ENCODE assay signal across 8 cellular contexts in genomic region chr17:41691031-41691777, GRCh38. TPM values are rescaled to one million over a fixed set of nuclear protein-coding genes. Genes with fewer than 3 reads are reported as not detected.
DNase-seq lines count a peak whose midpoint lies in the region; ATAC-seq and TF ChIP-seq lines count a peak whose summit lies in the region.

No MANE protein-coding gene starts in this region.

- TF ChIP-seq CTCF in fibroblast of pulmonary artery (IDR thresholded peaks at IDR 0.05; ENCODE audit: low read length, missing control alignments) = no peak
- TF ChIP-seq CTCF in suprapubic skin (IDR thresholded peaks at IDR 0.05) = no peak

- no peak for DNase-seq in activated naive CD4-positive, alpha-beta T cell treated with Interleukin-2 at 50 U/mL for 16 hours
- no peak for DNase-seq in activated T-cell treated with anti-CD3 and anti-CD28 coated beads, Interleukin-2, amount 50 U/mL, for 4 hours
- DNase-seq in fibroblast of pulmonary artery (ENCODE audit: low read depth) (peak; percentile 16), suprapubic skin (ENCODE audit: low spot score in 2 of 2) (no peak), NCI-H2227 treated with DMSO at 0.1 percent for 48 hours (lab: John Stamatoyannopoulos, UW) (no peak), G401 (ENCODE audit: low spot score) (no peak), NCI-H2029 (lab: John Stamatoyannopoulos, UW) (no peak)

- no peaks in the 10 kb centered on the region for H3K27me3 ChIP-seq in suprapubic skin

- H3K4me3 ChIP-seq in fibroblast of pulmonary artery (replicated peaks; ENCODE audit: low read depth, low read length) (peak overlapping the region; percentile 82), suprapubic skin (peak overlapping the region; percentile 73)

- in situ Hi-C loops in G401 (cut with HindIII; ENCODE audit: low sequenced_read_pairs) = no loop called here

- no peak for TF ChIP-seq EP300 in suprapubic skin (IDR thresholded peaks at IDR 0.05)

- no peaks in the 10 kb centered on the region for H3K9me3 ChIP-seq in suprapubic skin

- no peak overlapping the region for H3K27ac ChIP-seq in suprapubic skin

- 76% methylated on average over 10 of the region's 10 CpGs for WGBS in suprapubic skin

- H3K4me1 ChIP-seq in suprapubic skin = peaks cover 45% of the 10 kb centered on the region

- H3K36me3 Mint-ChIP-seq in activated naive CD4-positive, alpha-beta T cell treated with anti-CD3 and anti-CD28 coated beads, Interleukin-2, amount 50 U/mL, for 24 hours = peaks cover 33% of the 10 kb centered on the region
- peaks cover 43% of the 10 kb centered on the region for H3K36me3 Mint-ChIP-seq in activated T-cell treated with anti-CD3 and anti-CD28 coated beads, Interleukin-2, amount 50 U/mL, for 4 hours (ENCODE audit: insufficient read depth)

- H3K27ac Mint-ChIP-seq in activated naive CD4-positive, alpha-beta T cell treated with anti-CD3 and anti-CD28 coated beads, Interleukin-2, amount 50 U/mL, for 24 hours = peak overlapping the region; percentile 89

- H3K36me3 ChIP-seq in suprapubic skin = peaks cover 61% of the 10 kb centered on the region

- H3K27me3 Mint-ChIP-seq in activated naive CD4-positive, alpha-beta T cell treated with anti-CD3 and anti-CD28 coated beads, Interleukin-2, amount 50 U/mL, for 24 hours = no peaks in the 10 kb centered on the region
- no peaks in the 10 kb centered on the region for H3K27me3 Mint-ChIP-seq in activated T-cell treated with anti-CD3 and anti-CD28 coated beads, Interleukin-2, amount 50 U/mL, for 4 hours (ENCODE audit: low read depth)

- peaks cover 36% of the 10 kb centered on the region for H3K4me1 Mint-ChIP-seq in activated naive CD4-positive, alpha-beta T cell treated with anti-CD3 and anti-CD28 coated beads, Interleukin-2, amount 50 U/mL, for 24 hours
- H3K4me1 Mint-ChIP-seq in activated T-cell treated with anti-CD3 and anti-CD28 coated beads, Interleukin-2, amount 50 U/mL, for 4 hours (ENCODE audit: low read depth) = peaks cover 37% of the 10 kb centered on the region

- no peak for TF ChIP-seq POLR2A in suprapubic skin (IDR thresholded peaks at IDR 0.05)

- H3K4me3 Mint-ChIP-seq in activated naive CD4-positive, alpha-beta T cell treated with anti-CD3 and anti-CD28 coated beads, Interleukin-2, amount 50 U/mL, for 24 hours = peak overlapping the region; percentile 99
- H3K4me3 Mint-ChIP-seq in activated T-cell treated with anti-CD3 and anti-CD28 coated beads, Interleukin-2, amount 50 U/mL, for 4 hours = peak overlapping the region; percentile 96

- ATAC-seq in activated T-cell treated with anti-CD3 and anti-CD28 coated beads, Interleukin-2, amount 50 U/mL, for 4 hours = no peak

- H3K9me3 Mint-ChIP-seq in activated naive CD4-positive, alpha-beta T cell treated with anti-CD3 and anti-CD28 coated beads, Interleukin-2, amount 50 U/mL, for 24 hours = no peaks in the 10 kb centered on the region
- no peaks in the 10 kb centered on the region for H3K9me3 Mint-ChIP-seq in activated T-cell treated with anti-CD3 and anti-CD28 coated beads, Interleukin-2, amount 50 U/mL, for 4 hours

RNA-seq across cellular contexts. Expression of gene EIF1, which starts 2.5 kb away (rescaled TPM):
- 1,000 to 10,000 TPM; 1,373 to 1,742 (median 1,506) TPM for total RNA-seq in activated T-cell treated with anti-CD3 and anti-CD28 coated beads, Interleukin-2, amount 50 U/mL, for 4 hours
- 100 to 1,000 TPM; 238 to 471 (median 430) TPM for total RNA-seq in suprapubic skin
- total RNA-seq in G401 (2014; rRNA removed; shearing (Covaris generic)) = 18.0 and 39.6 TPM in 2 replicates

RNA-seq across cellular contexts. Expression of gene GAST, which starts 20.9 kb away (rescaled TPM):
- not detected for total RNA-seq in activated T-cell treated with anti-CD3 and anti-CD28 coated beads, Interleukin-2, amount 50 U/mL, for 4 hours
- total RNA-seq in suprapubic skin = not detected
- total RNA-seq in G401 (2014; rRNA removed; shearing (Covaris generic)) = not detected in 2 replicates

RNA-seq across cellular contexts. Expression of gene HAP1, which starts 43.2 kb away (rescaled TPM):
- under 1 TPM in 1 of 3 donors, not detected in 2; 0.18 TPM for total RNA-seq in activated T-cell treated with anti-CD3 and anti-CD28 coated beads, Interleukin-2, amount 50 U/mL, for 4 hours
- total RNA-seq in suprapubic skin = 1 to 10 TPM; 1.0 to 9.3 (median 1.2) TPM
- total RNA-seq in G401 (2014; rRNA removed; shearing (Covaris generic)) = 1.1 and 1.6 TPM in 2 replicates
